Comparison of ENCODE assay signal across 8 cellular contexts in genomic region chr5:134003064-134003956, GRCh38. TPM values are rescaled to one million over a fixed set of nuclear protein-coding genes. Genes with fewer than 3 reads are reported as not detected.
DNase-seq lines count a peak whose midpoint lies in the region; ATAC-seq and TF ChIP-seq lines count a peak whose summit lies in the region.

No MANE protein-coding gene starts in this region.

- ATAC-seq in GM19452 (IDR thresholded peaks at IDR 0.05; ENCODE audit: unreplicated experiment) (peak; percentile 4), left lung (no peak), sciatic nerve (no peak)
- no peak for ATAC-seq in stimulated activated memory B cell treated with anti-CD40 and anti-IgM and Interleukin-4, amounts not matched to agents 10 μg/mL and 1 μg/mL and 100 μg/mL, for 72 hours

- H3K4me3 ChIP-seq in adrenal gland: peak overlapping the region in 3 of 4 donors; percentile 46 to 100 (median 46)
- peak overlapping the region; percentile 85 for H3K4me3 ChIP-seq in left lung

- no peaks in the 10 kb centered on the region for H3K27me3 ChIP-seq in adrenal gland
- peaks cover 0 to 10% of the 10 kb centered on the region in 2 donors for H3K27me3 ChIP-seq in left lung

- TF ChIP-seq POLR2A in adrenal gland (IDR thresholded peaks at IDR 0.05): no peak

- H3K36me3 ChIP-seq in adrenal gland (replicated peaks in 1 of 2): peaks cover 0 to 7% of the 10 kb centered on the region in 2 donors
- H3K36me3 ChIP-seq in left lung: peaks cover 0 to 18% of the 10 kb centered on the region in 2 donors

- peaks cover 17 to 53% of the 10 kb centered on the region in 2 donors for H3K4me1 ChIP-seq in adrenal gland (replicated peaks in 1 of 2)
- H3K4me1 ChIP-seq in left lung: peaks cover 16 to 57% of the 10 kb centered on the region in 2 donors

- H3K36me3 Mint-ChIP-seq in stimulated activated memory B cell treated with anti-CD40 and anti-IgM and Interleukin-4, amounts not matched to agents 10 μg/mL and 1 μg/mL and 100 μg/mL, for 72 hours: peaks cover 12% of the 10 kb centered on the region

- no peak for TF ChIP-seq CTCF in adrenal gland (IDR thresholded peaks at IDR 0.05)
- TF ChIP-seq CTCF in left lung (IDR thresholded peaks at IDR 0.05): no peak

- H3K27ac ChIP-seq in adrenal gland (peak overlapping the region; percentile 97 to 100 (median 99)), left lung (peak overlapping the region; percentile 95 to 98)

- H3K9me3 Mint-ChIP-seq in stimulated activated memory B cell treated with anti-CD40 and anti-IgM and Interleukin-4, amounts not matched to agents 10 μg/mL and 1 μg/mL and 100 μg/mL, for 72 hours: no peaks in the 10 kb centered on the region

- peak overlapping the region; percentile 79 for H3K4me3 Mint-ChIP-seq in stimulated activated memory B cell treated with anti-CD40 and anti-IgM and Interleukin-4, amounts not matched to agents 10 μg/mL and 1 μg/mL and 100 μg/mL, for 72 hours

- peak; percentile 11 for DNase-seq in M059J (ENCODE audit: low read depth)
- DNase-seq in adrenal gland: no peak
- DNase-seq in left lung: no peak
- no peak for DNase-seq in AG08395 (ENCODE audit: low spot score)
- no peak for DNase-seq in sciatic nerve (ENCODE audit: low spot score)
- no peak for DNase-seq in COLO829 (ENCODE audit: low spot score)

- H3K9me3 ChIP-seq in adrenal gland (replicated peaks in 1 of 3) (no peaks in the 10 kb centered on the region), left lung (no peaks in the 10 kb centered on the region)

- peak overlapping the region; percentile 97 for H3K27ac Mint-ChIP-seq in stimulated activated memory B cell treated with anti-CD40 and anti-IgM and Interleukin-4, amounts not matched to agents 10 μg/mL and 1 μg/mL and 100 μg/mL, for 72 hours

- WGBS in adrenal gland, 4 donors: 8 to 17% (median 12%) methylated on average over 13 to 18 of the region's 18 CpGs

- H3K27me3 Mint-ChIP-seq in stimulated activated memory B cell treated with anti-CD40 and anti-IgM and Interleukin-4, amounts not matched to agents 10 μg/mL and 1 μg/mL and 100 μg/mL, for 72 hours: no peaks in the 10 kb centered on the region

- intact Hi-C loops in adrenal gland (cut with DNase I) (no loop called here), left lung (cut with DNase I) (no loop called here), sciatic nerve (cut with DNase I) (no loop called here)

- H3K4me1 Mint-ChIP-seq in stimulated activated memory B cell treated with anti-CD40 and anti-IgM and Interleukin-4, amounts not matched to agents 10 μg/mL and 1 μg/mL and 100 μg/mL, for 72 hours: peaks cover 59% of the 10 kb centered on the region

RNA-seq across cellular contexts. Expression of gene VDAC1, which starts 1.5 kb away (rescaled TPM):
- 373 and 402 TPM in 2 replicates for total RNA-seq in M059J (2014; rRNA removed; shearing (Covaris generic))
- total RNA-seq in adrenal gland (100 to 1,000 TPM; 101 to 237 (median 136) TPM), left lung (100 to 1,000 TPM; 144 to 186 TPM), sciatic nerve (69.5 TPM)
- 100 to 1,000 TPM in 2 of 3 donors, 10 to 100 TPM in 1; 66.0 to 476 (median 121) TPM for polyA plus RNA-seq in adrenal gland

RNA-seq across cellular contexts. Expression of gene C5orf15, which starts 34.9 kb away (rescaled TPM):
- total RNA-seq in M059J (2014; rRNA removed; shearing (Covaris generic)): 196 and 216 TPM in 2 replicates
- total RNA-seq in adrenal gland (10 to 100 TPM; 31.9 to 90.1 (median 53.7) TPM), left lung (10 to 100 TPM; 34.7 to 43.8 TPM), sciatic nerve (27.6 TPM)
- polyA plus RNA-seq in adrenal gland: 10 to 100 TPM; 16.7 to 62.6 (median 21.2) TPM
